1 cellular context compared by ENCODE assay signal in genomic region chr19:45406165-45406956, GRCh38.
TF ChIP-seq lines count a peak whose summit lies in the region.

Gene POLR1G, plus strand, starts transcription at chr19:45406644. Its CDS starts 53 bp downstream, at chr19:45406697.

TF ChIP-seq in GM12878, 131 proteins besides CTCF, POLR2A, EP300 and RAD21 (continued from another document and continues in another):
- TF ChIP-seq PBX3 (IDR thresholded peaks at IDR 0.05; ENCODE audit: insufficient replicate concordance, low read depth, low read length) (no peak), HDAC2 (IDR thresholded peaks at IDR 0.05) (no peak), TARDBP (IDR thresholded peaks at IDR 0.05; ENCODE audit: borderline replicate concordance) (no peak), DPF2 (IDR thresholded peaks at IDR 0.05) (no peak), MEF2B (IDR thresholded peaks at IDR 0.05; ENCODE audit: partially characterized antibody, poor library complexity, severe bottlenecking) (peak; percentile 52), E2F4 (IDR thresholded peaks at IDR 0.05; ENCODE audit: low read depth, low read length) (no peak; the same call in 1 of the 2 replicates), NKRF (conservative IDR thresholded peaks at IDR 0.05) (peak; percentile 93), SPI1 (IDR thresholded peaks at IDR 0.05; ENCODE audit: borderline replicate concordance, insufficient read depth, low read depth, low read length) (no peak), SP1 (IDR thresholded peaks at IDR 0.05; ENCODE audit: low read depth, low read length) (no peak), IRF3 (IDR thresholded peaks at IDR 0.05) (peak; percentile 22; the same call in 1 of the 2 replicates), BMI1 (IDR thresholded peaks at IDR 0.05; ENCODE audit: borderline replicate concordance) (no peak), TCF12 (IDR thresholded peaks at IDR 0.05; ENCODE audit: low read depth, low read length) (no peak), ELK1 (IDR thresholded peaks at IDR 0.05; ENCODE audit: low read depth, low read length) (peak; percentile 67; the same call in 1 of the 2 replicates), REST (IDR thresholded peaks at IDR 0.05; ENCODE audit: low read depth, low read length) (no peak), POLR2AphosphoS5 (IDR thresholded peaks at IDR 0.05; ENCODE audit: low read length) (peak; percentile 66; the same call in 1 of the 2 replicates), CEBPZ (IDR thresholded peaks at IDR 0.05; ENCODE audit: low read depth, low read length) (no peak), FOS (IDR thresholded peaks at IDR 0.05; ENCODE audit: borderline replicate concordance, extremely low read depth, insufficient read length) (no peak), CHD1 (IDR thresholded peaks at IDR 0.05; ENCODE audit: low read depth, low read length) (peak; percentile 99), BRCA1 (IDR thresholded peaks at IDR 0.05; ENCODE audit: low read depth, low read length) (no peak), ZBTB4 (CRISPR knock-in tag; IDR thresholded peaks at IDR 0.05) (no peak), ZBTB33 (IDR thresholded peaks at IDR 0.05) (peak; percentile 76; the same call in 1 of the 2 replicates), ZSCAN29 (IDR thresholded peaks at IDR 0.05) (peak; percentile 41; the same call in 1 of the 2 replicates), CHD4 (IDR thresholded peaks at IDR 0.05) (no peak), NBN (IDR thresholded peaks at IDR 0.05) (peak; percentile 90), SRF (IDR thresholded peaks at IDR 0.05; ENCODE audit: low read depth in 2 of 2, low read length in 2 of 2) (0 out of 4 replicates have a peak, but pooled peaks of 1 of the 2 experiments have one; percentile 21), HCFC1 (IDR thresholded peaks at IDR 0.05; ENCODE audit: low read length) (peak; percentile 58; the same call in 1 of the 2 replicates), ZNF592 (IDR thresholded peaks at IDR 0.05) (no peak), CREM (IDR thresholded peaks at IDR 0.05; ENCODE audit: low read depth) (peak; percentile 40), SREBF1 (IDR thresholded peaks at IDR 0.05; ENCODE audit: low read length) (peak; percentile 98), KAT2A (conservative IDR thresholded peaks at IDR 0.05; ENCODE audit: control insufficient read depth, low read depth, low read length) (no peak), FOXM1 (IDR thresholded peaks at IDR 0.05; ENCODE audit: low read depth, low read length) (peak; percentile 66; the same call in 1 of the 2 replicates)
